ENCODE assay signal across 8 cellular contexts in the genomic region with DNA sequence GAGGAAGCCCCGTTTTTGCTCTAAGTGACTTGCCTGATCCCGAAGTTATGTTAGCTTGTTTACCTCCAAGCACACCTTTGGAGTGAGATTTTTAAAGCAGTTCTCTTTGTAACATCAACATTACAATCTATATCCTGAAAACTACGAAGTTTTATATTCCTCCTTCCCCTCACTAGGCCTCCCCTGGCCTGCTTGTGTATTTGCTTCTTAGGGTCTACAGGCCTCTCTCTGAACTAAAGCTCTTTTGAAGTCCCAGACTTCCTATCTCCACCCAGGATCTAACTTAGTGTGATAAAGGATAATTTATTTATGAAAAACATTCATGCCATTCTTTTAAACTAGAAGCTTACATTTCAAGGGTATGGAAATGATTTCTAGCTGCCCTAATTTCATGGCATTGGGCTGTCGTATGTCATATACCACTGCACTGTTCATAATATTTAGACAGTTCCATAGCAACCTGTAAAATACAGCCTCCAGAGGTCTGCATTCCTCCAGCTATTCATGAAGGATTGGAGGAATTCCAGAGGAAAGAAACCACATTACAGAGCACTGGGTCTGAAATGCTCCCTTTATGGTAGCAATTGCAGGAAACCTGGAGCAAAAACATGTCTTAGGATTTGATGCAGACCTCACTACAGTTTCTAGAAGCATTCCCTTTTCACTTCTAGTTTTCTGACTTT. TPM values are rescaled to one million over a fixed set of nuclear protein-coding genes. Genes with fewer than 3 reads are reported as not detected.
DNase-seq lines count a peak whose midpoint lies in the region; ATAC-seq, FAIRE-seq and TF ChIP-seq lines count a peak whose summit lies in the region.

No MANE protein-coding gene starts in this region.

- H2AFZ ChIP-seq in GM12878 (ENCODE audit: control insufficient read depth, low read depth, low read length) (peak overlapping the region; percentile 3; the same call in 1 of the 2 replicates), keratinocyte (ENCODE audit: control insufficient read depth, low read length) (peak overlapping the region; percentile 85)

- DNase-seq in COLO829 (ENCODE audit: low spot score) (peak; percentile 98), GM12878 (ENCODE audit: low read depth, low spot score) (no peak), keratinocyte (ENCODE audit: low read depth, low spot score) (no peak), thoracic aorta (ENCODE audit: low spot score) (no peak), CD1c-positive myeloid dendritic cell (ENCODE audit: extremely low spot score) (no peak)

- TSS peak; percentile 99 for BruUV-seq in GM12878 (replicated peaks; lab: Mats Ljungman, UMichigan)

- FAIRE-seq in GM12878 (lab: Jason Lieb, UNC) (no peak), keratinocyte (lab: Jason Lieb, UNC) (peak; percentile 83)

- TF ChIP-seq RAD21 in GM12878 (IDR thresholded peaks at IDR 0.05; ENCODE audit: insufficient read depth, low read depth, low read length): no peak

- H3K9me3 ChIP-seq in HUES48 (ENCODE audit: control insufficient read depth, insufficient read depth, low read length) (no peaks in the 10 kb centered on the region; the same call in 1 of the 2 replicates), GM12878 (replicated peaks; ENCODE audit: control insufficient read depth, insufficient read depth, low read length) (no peaks in the 10 kb centered on the region; the same call in 1 of the 3 replicates), keratinocyte (ENCODE audit: control insufficient read depth, low read depth, low read length) (no peaks in the 10 kb centered on the region), thoracic aorta (no peaks in the 10 kb centered on the region)

- POLR2A ChIA-PET in GM12878 (lab: Charles Lee): interaction anchor here (0.6 to 9.7 kb wide), 22 partner anchors 9 to 517 kb away, joined by 3 to 170 read pairs (median 5); no protein-coding TSS in a partner anchor

- H3K4me1 ChIP-seq in HUES48 (ENCODE audit: control insufficient read depth, insufficient read depth, low read length): peaks cover 17% of the 10 kb centered on the region
- H3K4me1 ChIP-seq in GM12878 (ENCODE audit: control insufficient read depth, insufficient read depth, low read length): peaks cover 25% of the 10 kb centered on the region
- H3K4me1 ChIP-seq in keratinocyte (ENCODE audit: control insufficient read depth, extremely low read depth, insufficient read depth, low read length): peaks cover 8% of the 10 kb centered on the region
- peaks cover 28 to 34% of the 10 kb centered on the region in 2 donors for H3K4me1 ChIP-seq in thoracic aorta (ENCODE audit: control insufficient read depth in 1 of 2, low read depth in 2 of 2)

- in situ Hi-C loops in GM12878 (cut with MboI): no loop called here

- 23% methylated on average over 4 of the region's 4 CpGs for WGBS in GM12878 (ENCODE audit: insufficient coverage, insufficient replicate concordance, low lambda C conversion rate, missing lambda C conversion rate)

- dilution Hi-C loops in keratinocyte (cut with MboI; ENCODE audit: extremely low pct_ligation_motif_present, low sequenced_read_pairs): no loop called here

- H4K20me1 ChIP-seq in GM12878 (ENCODE audit: control insufficient read depth, insufficient read depth): no peaks in the 10 kb centered on the region
- no peaks in the 10 kb centered on the region for H4K20me1 ChIP-seq in keratinocyte (ENCODE audit: control insufficient read depth, extremely low read depth, insufficient read depth, low read length)

- RAD21 ChIA-PET in GM12878 (lab: Charles Lee; ENCODE audit: unreplicated experiment): interaction anchor here (0.5 to 9.4 kb wide), 15 partner anchors 11 to 67 kb away, joined by 3 to 288 read pairs (median 10); no protein-coding TSS in a partner anchor

- ATAC-seq in GM12878: peak; percentile 40
- ATAC-seq in thoracic aorta (ENCODE audit: insufficient number of reproducible peaks, low FRiP score, low read depth): peak; percentile 90
- no peak for ATAC-seq in GM21737 (IDR thresholded peaks at IDR 0.05; ENCODE audit: unreplicated experiment)
- ATAC-seq in GM19351 (IDR thresholded peaks at IDR 0.05; ENCODE audit: unreplicated experiment): no peak

- TF ChIP-seq CTCF in GM12878 (IDR thresholded peaks at IDR 0.05 in 2 of 3, conservative IDR thresholded peaks at IDR 0.05 in 1 of 3; ENCODE audit: control insufficient read depth in 2 of 3, extremely low read depth in 1 of 3, insufficient read depth in 1 of 3, low read depth in 3 of 3, low read length in 3 of 3): no peak
- no peak for TF ChIP-seq CTCF in keratinocyte (optimal IDR thresholded peaks at IDR 0.05 in 1 of 3, IDR thresholded peaks at IDR 0.05 in 1 of 3, conservative IDR thresholded peaks at IDR 0.05 in 1 of 3; ENCODE audit: extremely low read depth in 1 of 3, insufficient read depth in 2 of 3, low read length in 3 of 3)
- no peak for TF ChIP-seq CTCF in thoracic aorta (IDR thresholded peaks at IDR 0.05)

- CTCF ChIA-PET in GM12878 (lab: Yijun Ruan, JAX): interaction anchor here (0.7 to 5.7 kb wide), 17 partner anchors 11 to 69 kb away, joined by 3 to 78 read pairs (median 7); no protein-coding TSS in a partner anchor

- peak overlapping the region; percentile 38 for H3K27ac ChIP-seq in HUES48 (ENCODE audit: low read depth, low read length)
- peak overlapping the region; percentile 81 for H3K27ac ChIP-seq in GM12878 (ENCODE audit: control insufficient read depth, insufficient read depth)
- H3K27ac ChIP-seq in keratinocyte (ENCODE audit: control insufficient read depth, insufficient read depth, low read length): peak overlapping the region; percentile 67
- peak overlapping the region; percentile 86 to 93 for H3K27ac ChIP-seq in thoracic aorta

- H3K79me2 ChIP-seq in GM12878 (ENCODE audit: control insufficient read depth, insufficient read depth, low read length): no peaks in the 10 kb centered on the region
- no peaks in the 10 kb centered on the region for H3K79me2 ChIP-seq in keratinocyte (ENCODE audit: control insufficient read depth, insufficient read depth, low read length)

- peak overlapping the region; percentile 5; the same call in 1 of the 2 replicates for H3K9ac ChIP-seq in HUES48 (ENCODE audit: low read depth, low read length)
- peak overlapping the region; percentile 42; the same call in 1 of the 2 replicates for H3K9ac ChIP-seq in GM12878 (ENCODE audit: control insufficient read depth, insufficient read depth, low read length)
- peak overlapping the region; percentile 57 for H3K9ac ChIP-seq in keratinocyte (ENCODE audit: control insufficient read depth, extremely low read depth, insufficient read depth, low read length)

- H3K9me1 ChIP-seq in keratinocyte (ENCODE audit: control insufficient read depth, extremely low read depth, insufficient read depth, low read length): no peaks in the 10 kb centered on the region

- no peak for TF ChIP-seq EP300 in GM12878 (IDR thresholded peaks at IDR 0.05; ENCODE audit: borderline replicate concordance in 1 of 2, control insufficient read depth in 1 of 2, low read depth in 2 of 2, low read length in 2 of 2)

- no peaks in the 10 kb centered on the region for H3K27me3 ChIP-seq in HUES48 (ENCODE audit: control insufficient read depth, insufficient read depth, low read length)
- H3K27me3 ChIP-seq in GM12878 (replicated peaks in 1 of 2; ENCODE audit: control insufficient read depth in 2 of 2, insufficient read depth in 2 of 2, low read length in 1 of 2): no peaks in the 10 kb centered on the region
- no peaks in the 10 kb centered on the region for H3K27me3 ChIP-seq in keratinocyte (ENCODE audit: control insufficient read depth, extremely low read depth, insufficient read depth, low read length)
- no peaks in the 10 kb centered on the region for H3K27me3 ChIP-seq in thoracic aorta (replicated peaks; ENCODE audit: insufficient read depth)

- no peaks in the 10 kb centered on the region for H3K36me3 ChIP-seq in HUES48 (ENCODE audit: control insufficient read depth, insufficient read depth, low read length)
- H3K36me3 ChIP-seq in GM12878 (ENCODE audit: control insufficient read depth in 2 of 2, insufficient read depth in 2 of 2, low read length in 1 of 2): no peaks in the 10 kb centered on the region
- H3K36me3 ChIP-seq in keratinocyte (ENCODE audit: control insufficient read depth in 2 of 2, extremely low read depth in 1 of 2, insufficient read depth in 2 of 2, low read length in 2 of 2): no peaks in the 10 kb centered on the region
- no peaks in the 10 kb centered on the region for H3K36me3 ChIP-seq in thoracic aorta

- no peak overlapping the region for H3K4me3 ChIP-seq in HUES48 (ENCODE audit: low read depth, low read length)
- H3K4me3 ChIP-seq in GM12878: no peak overlapping the region
- H3K4me3 ChIP-seq in keratinocyte (ENCODE audit: control insufficient read depth in 2 of 3, extremely low read depth in 1 of 3, insufficient read depth in 2 of 3, low read depth in 1 of 3, low read length in 3 of 3): no peak overlapping the region
- H3K4me3 ChIP-seq in thoracic aorta: no peak overlapping the region

- H3K4me2 ChIP-seq in GM12878 (ENCODE audit: control insufficient read depth, insufficient read depth) (peak overlapping the region; percentile 58), keratinocyte (ENCODE audit: control insufficient read depth, extremely low read depth, insufficient read depth, low read depth, low read length) (peak overlapping the region; percentile 13)

- SMC1A ChIA-PET in GM12878 (lab: Charles Lee; ENCODE audit: uncharacterized antibody, unreplicated experiment): interaction anchor here (0.8 to 9.4 kb wide), 21 partner anchors 9 to 268 kb away, joined by 3 to 268 read pairs (median 14); a partner anchor contains a TSS

- no peak for TF ChIP-seq POLR2A in GM12878 (IDR thresholded peaks at IDR 0.05; ENCODE audit: low read depth, low read length)

- intact Hi-C loops in GM12878 (cut with micrococcal nuclease; ENCODE audit: unreplicated experiment): no loop called here

RNA-seq across cellular contexts. Expression of a gene that starts 36.0 kb away (rescaled TPM):
- 1,986 and 2,133 TPM in 2 replicates for total RNA-seq in GM12878 (2013; cell fraction: nucleolus; rRNA removed)
- total RNA-seq in GM12878 (2014; rRNA removed) (43.7 and 68.1 TPM in 2 replicates), GM12878 (2014; rRNA removed; fragmentation: Illumina TruSeq; extraction: Trizol) (61.3 and 76.2 TPM in 2 replicates), GM12878 (2021) (38.5 and 45.8 TPM in 2 replicates), thoracic aorta (100 to 1,000 TPM in 1 of 2 donors, 10 to 100 TPM in 1; 54.0 to 127 TPM)
- 60.0 TPM for polyA plus RNA-seq in GM12878 (2011; ENCODE audit: low read depth)
- polyA plus RNA-seq in GM12878 (2011; rRNA removed) (882 and 1,502 TPM in 2 replicates), GM12878 (2014; fragmentation: Illumina TruSeq; extraction: Trizol) (48.2 and 72.9 TPM in 2 replicates), GM12878 (2014; fragmentation: Nextera tagmentation; extraction: Ambion mirVana) (10 to 100 TPM; 50.8 to 52.2 TPM), GM12878 (2014; rRNA removed) (26.6 and 38.0 TPM in 2 replicates), GM12878 (2016; fragmentation: Nextera tagmentation; extraction: Ambion mirVana) (10 to 100 TPM; 20.7 to 21.3 TPM), keratinocyte (0.05 to 0.19 TPM in 2 of 3 replicates, not detected in the other)
- 230 and 358 TPM in 2 replicates for polyA plus RNA-seq in GM12878 (2011; cell fraction: cytosol; rRNA removed)
- 346 and 598 TPM in 2 replicates for polyA plus RNA-seq in GM12878 (2011; cell fraction: nucleus; rRNA removed)
- polyA plus RNA-seq in GM12878 (2012): 92.1 and 280 TPM in 2 replicates
- polyA minus RNA-seq in GM12878 (2011; rRNA and poly(A)+ RNA removed): 283 and 396 TPM in 2 replicates
- polyA minus RNA-seq in GM12878 (2011; cell fraction: cytosol; rRNA and poly(A)+ RNA removed): 140 and 173 TPM in 2 replicates
- polyA minus RNA-seq in GM12878 (2011; cell fraction: nucleus; rRNA and poly(A)+ RNA removed): 1,153 and 1,417 TPM in 2 replicates
- not detected for polyA plus RNA-seq in keratinocyte (2011; ENCODE audit: low read depth)
- not detected in 2 replicates for polyA plus RNA-seq in keratinocyte (2011; cell fraction: cytosol; rRNA removed)
- not detected in 2 replicates for polyA plus RNA-seq in keratinocyte (2011; cell fraction: nucleus; rRNA removed)
- not detected in 2 replicates for polyA plus RNA-seq in keratinocyte (2012; ENCODE audit: low replicate concordance)
- not detected in 3 replicates for polyA minus RNA-seq in keratinocyte
- polyA minus RNA-seq in keratinocyte (2011; cell fraction: cytosol; rRNA and poly(A)+ RNA removed): not detected
- polyA minus RNA-seq in keratinocyte (2011; cell fraction: nucleus; rRNA and poly(A)+ RNA removed): 0.39 TPM in 1 of 2 replicates, not detected in the other

Comparison
In these comparisons a context has a peak if more than half of its experiments do, and no peak if none do; other contexts are left out.
1. H3K27ac ChIP-seq: peak in every context shown above with its lines; median percentile 90 in thoracic aorta; 81 in GM12878; 67 in keratinocyte; 38 in HUES48.
2. H3K9ac ChIP-seq: peak in every context shown above with its lines; median percentile 57 in keratinocyte; 42 in GM12878; 5 in HUES48.
3. ATAC-seq: peak in GM12878 (single experiment) and thoracic aorta (single experiment); none in GM21737 (single experiment) and GM19351 (single experiment).